In the genomic region with DNA sequence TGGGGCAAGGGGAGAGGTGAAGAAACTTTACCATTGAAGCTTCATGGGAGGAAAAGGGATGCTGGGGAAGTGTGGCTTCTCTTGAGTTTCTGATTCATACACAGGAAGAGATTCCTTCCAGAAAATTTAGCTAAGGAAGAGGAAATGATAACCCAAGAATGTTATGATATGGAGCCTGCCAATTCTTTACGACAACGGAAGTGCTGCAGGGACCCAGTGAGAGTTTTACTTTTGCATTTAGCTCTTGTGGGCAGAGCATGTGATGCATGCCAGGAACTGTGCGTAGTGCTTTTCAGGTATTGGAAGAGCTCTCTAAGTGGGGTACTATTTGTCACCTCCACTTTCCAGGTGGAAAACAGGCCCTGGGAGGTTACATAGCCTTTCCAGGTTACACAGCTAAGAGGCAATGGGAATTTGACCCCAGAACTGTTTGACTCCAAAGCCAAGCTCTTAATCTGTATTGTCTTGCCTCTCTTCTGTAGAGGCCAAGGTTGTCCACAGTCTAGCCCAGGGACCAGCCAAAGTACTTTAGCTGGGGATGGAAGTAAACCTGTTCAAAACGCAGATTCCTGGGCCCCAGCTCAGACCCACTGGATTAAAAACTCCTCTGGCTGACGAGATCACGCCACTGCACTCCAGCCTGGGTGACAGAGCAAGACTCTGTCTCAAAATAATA, we compare ENCODE assay signal across 8 cellular contexts. TPM values are rescaled to one million over a fixed set of nuclear protein-coding genes. Genes with fewer than 3 reads are reported as not detected.
DNase-seq lines count a peak whose midpoint lies in the region; ATAC-seq lines count a peak whose summit lies in the region.

No MANE protein-coding gene starts in this region.

- H3K4me3 ChIP-seq in CD8-positive, alpha-beta memory T cell (ENCODE audit: low read length) = no peak overlapping the region
- no peak overlapping the region for H3K4me3 ChIP-seq in H7 (ENCODE audit: insufficient read depth, low read depth, low read length)

- H3K27me3 Mint-ChIP-seq in CD8-positive, alpha-beta memory T cell = no peaks in the 10 kb centered on the region
- H3K27me3 Mint-ChIP-seq in activated T-helper 1 cell treated with anti-CD3 and anti-CD28 coated beads, Interleukin-12 subunit alpha, Interleukin-12 subunit beta, Interleukin-2, Interleukin-4 antibody, amounts not matched to agents 30 ng/mL and 10 ng/mL and 1 ng/mL, durations not matched to agents 14 hours and 24 hours and 36 hours (ENCODE audit: insufficient read depth) = no peaks in the 10 kb centered on the region

- ATAC-seq in HG02642 (IDR thresholded peaks at IDR 0.05; ENCODE audit: poor library complexity, unreplicated experiment) (peak; percentile 58), HG03565 (IDR thresholded peaks at IDR 0.05; ENCODE audit: unreplicated experiment) (no peak), HG03439 (IDR thresholded peaks at IDR 0.05; ENCODE audit: unreplicated experiment) (no peak)

- DNase-seq in CD8-positive, alpha-beta memory T cell = peak in 3 of 5 donors; percentile 51 to 72 (median 71)
- peak; percentile 59 for DNase-seq in activated T-helper 1 cell treated with anti-CD3 and anti-CD28 coated beads, Interleukin-12 subunit alpha, Interleukin-12 subunit beta, Interleukin-2, Interleukin-4 antibody, amounts not matched to agents 30 ng/mL and 10 ng/mL and 1 ng/mL, durations not matched to agents 14 hours and 24 hours and 36 hours (ENCODE audit: low spot score)
- DNase-seq in kidney tubule cell (ENCODE audit: low spot score) (peak; percentile 10), H7 (no peak), NCI-H69 (lab: John Stamatoyannopoulos, UW) (no peak)

- H3K27ac ChIP-seq in CD8-positive, alpha-beta memory T cell (ENCODE audit: low read depth, low read length) = no peak overlapping the region

- H3K4me3 Mint-ChIP-seq in CD8-positive, alpha-beta memory T cell = peak overlapping the region; percentile 5 to 84 (median 60)
- H3K4me3 Mint-ChIP-seq in activated T-helper 1 cell treated with anti-CD3 and anti-CD28 coated beads, Interleukin-12 subunit alpha, Interleukin-12 subunit beta, Interleukin-2, Interleukin-4 antibody, amounts not matched to agents 30 ng/mL and 10 ng/mL and 1 ng/mL, durations not matched to agents 14 hours and 24 hours and 36 hours = peak overlapping the region; percentile 53

- CTCF ChIA-PET in CD8-positive, alpha-beta memory T cell (lab: Charles Lee) = interaction anchor here (0.8 to 6.4 kb wide), 15 partner anchors 12 to 119 kb away, joined by 3 to 39 read pairs (median 4); a partner anchor contains a TSS

- H3K4me1 Mint-ChIP-seq in CD8-positive, alpha-beta memory T cell = peaks cover 45 to 93% (median 66%) of the 10 kb centered on the region in 3 donors
- peaks cover 81% of the 10 kb centered on the region for H3K4me1 Mint-ChIP-seq in activated T-helper 1 cell treated with anti-CD3 and anti-CD28 coated beads, Interleukin-12 subunit alpha, Interleukin-12 subunit beta, Interleukin-2, Interleukin-4 antibody, amounts not matched to agents 30 ng/mL and 10 ng/mL and 1 ng/mL, durations not matched to agents 14 hours and 24 hours and 36 hours (ENCODE audit: low read depth)

- POLR2A ChIA-PET in CD8-positive, alpha-beta memory T cell (lab: Charles Lee) = interaction anchor here (0.6 to 2.7 kb wide), 10 partner anchors 9 to 299 kb away, joined by 3 to 15 read pairs (median 4); no protein-coding TSS in a partner anchor

- intact Hi-C loops in activated T-helper 1 cell treated with anti-CD3 and anti-CD28 coated beads, Interleukin-12 subunit alpha, Interleukin-12 subunit beta, Interleukin-2, Interleukin-4 antibody, amounts not matched to agents 30 ng/mL and 10 ng/mL and 1 ng/mL, durations not matched to agents 14 hours and 24 hours and 36 hours (cut with micrococcal nuclease) = loop anchor here (2.0 kb wide), 1 partner anchor 18 kb away; no protein-coding TSS in a partner anchor

- H3K9me3 ChIP-seq in CD8-positive, alpha-beta memory T cell (ENCODE audit: low read length) = no peaks in the 10 kb centered on the region

- no peaks in the 10 kb centered on the region for H3K27me3 ChIP-seq in CD8-positive, alpha-beta memory T cell (ENCODE audit: insufficient read depth, low read length, poor library complexity, severe bottlenecking)
- H3K27me3 ChIP-seq in H7 (ENCODE audit: control insufficient read depth, insufficient read depth, low read length) = no peaks in the 10 kb centered on the region

- peaks cover 0 to 4% (median 2%) of the 10 kb centered on the region in 3 donors for H3K36me3 Mint-ChIP-seq in CD8-positive, alpha-beta memory T cell
- peaks cover 19% of the 10 kb centered on the region for H3K36me3 Mint-ChIP-seq in activated T-helper 1 cell treated with anti-CD3 and anti-CD28 coated beads, Interleukin-12 subunit alpha, Interleukin-12 subunit beta, Interleukin-2, Interleukin-4 antibody, amounts not matched to agents 30 ng/mL and 10 ng/mL and 1 ng/mL, durations not matched to agents 14 hours and 24 hours and 36 hours (ENCODE audit: low read depth)

- no peaks in the 10 kb centered on the region for H3K36me3 ChIP-seq in CD8-positive, alpha-beta memory T cell (ENCODE audit: insufficient read depth, low read length)
- H3K36me3 ChIP-seq in H7 (replicated peaks; ENCODE audit: control insufficient read depth, insufficient read depth, low read length) = no peaks in the 10 kb centered on the region

- H3K9me3 Mint-ChIP-seq in CD8-positive, alpha-beta memory T cell = no peaks in the 10 kb centered on the region
- H3K9me3 Mint-ChIP-seq in activated T-helper 1 cell treated with anti-CD3 and anti-CD28 coated beads, Interleukin-12 subunit alpha, Interleukin-12 subunit beta, Interleukin-2, Interleukin-4 antibody, amounts not matched to agents 30 ng/mL and 10 ng/mL and 1 ng/mL, durations not matched to agents 14 hours and 24 hours and 36 hours = peaks cover 7% of the 10 kb centered on the region

- peaks cover 72% of the 10 kb centered on the region for H3K4me1 ChIP-seq in CD8-positive, alpha-beta memory T cell (ENCODE audit: insufficient read depth, low read length)

- H3K27ac Mint-ChIP-seq in CD8-positive, alpha-beta memory T cell = peak overlapping the region; percentile 94 to 98 (median 96)
- peak overlapping the region; percentile 86 for H3K27ac Mint-ChIP-seq in activated T-helper 1 cell treated with anti-CD3 and anti-CD28 coated beads, Interleukin-12 subunit alpha, Interleukin-12 subunit beta, Interleukin-2, Interleukin-4 antibody, amounts not matched to agents 30 ng/mL and 10 ng/mL and 1 ng/mL, durations not matched to agents 14 hours and 24 hours and 36 hours

RNA-seq across cellular contexts. Expression of a gene that starts 23.0 kb away (rescaled TPM):
- 10 to 100 TPM; 33.5 to 39.4 TPM for total RNA-seq in CD8-positive, alpha-beta memory T cell
- polyA plus RNA-seq in CD8-positive, alpha-beta memory T cell = 113 TPM
- 50.6 and 59.7 TPM in 2 replicates for total RNA-seq in activated T-helper 1 cell treated with anti-CD3 and anti-CD28 coated beads, Interleukin-12 subunit alpha, Interleukin-12 subunit beta, Interleukin-2, Interleukin-4 antibody, amounts not matched to agents 30 ng/mL and 10 ng/mL and 1 ng/mL, durations not matched to agents 14 hours and 24 hours and 36 hours
- 15.3 and 17.7 TPM in 2 replicates for total RNA-seq in H7 (2014; rRNA removed; shearing (Covaris generic))

Comparison
In these comparisons a context has a peak if more than half of its experiments do, and no peak if none do; other contexts are left out.
1. DNase-seq: peak in CD8-positive, alpha-beta memory T cell (3 of 5), activated T-helper 1 cell treated with anti-CD3 and anti-CD28 coated beads, Interleukin-12 subunit alpha, Interleukin-12 subunit beta, Interleukin-2, Interleukin-4 antibody, amounts not matched to agents 30 ng/mL and 10 ng/mL and 1 ng/mL, durations not matched to agents 14 hours and 24 hours and 36 hours (single experiment) and kidney tubule cell (single experiment); none in H7 (single experiment) and NCI-H69 (single experiment).